Comparison of ENCODE assay signal across 25 cellular contexts in genomic region chr7:155488483-155489127, GRCh38. TPM values are rescaled to one million over a fixed set of nuclear protein-coding genes. Genes with fewer than 3 reads are reported as not detected.
DNase-seq lines count a peak whose midpoint lies in the region; ATAC-seq lines count a peak whose summit lies in the region.
"Had no signal": no experiment of that assay in that cellular context is flagged by ENCODE, and none has a peak within 500 bp of the region (broad histone marks: within the 10 kb centered on the region; RNA-seq: fewer than 3 reads in every experiment).

No MANE protein-coding gene starts in this region.

- peaks cover 4% of the 10 kb centered on the region for H3K9me3 Mint-ChIP-seq in activated CD4-positive, alpha-beta T cell treated with anti-CD3 and anti-CD28 coated beads, Interleukin-2, amount 10 ng/mL, durations not matched to agents 24 days and 14 days
- H3K9me3 Mint-ChIP-seq: CD8-positive, alpha-beta memory T cell had no signal

- H3K27me3 Mint-ChIP-seq in activated CD4-positive, alpha-beta T cell treated with anti-CD3 and anti-CD28 coated beads, Interleukin-2, amount 10 ng/mL, durations not matched to agents 24 days and 14 days: peaks cover 27% of the 10 kb centered on the region
- H3K27me3 Mint-ChIP-seq in T-helper 17 cell: peaks cover 40% of the 10 kb centered on the region

- WGBS in neuronal stem cell (ENCODE audit: extremely low coverage in 2 of 2, insufficient read length in 2 of 2, insufficient replicate concordance in 1 of 2), 2 donors: no CpG with 5 or more reads among the region's 9 CpGs

- peak overlapping the region; percentile 85 for H2AK5ac ChIP-seq in neuronal stem cell (ENCODE audit: low read depth, low read length)

- no peak overlapping the region for H2BK12ac ChIP-seq in neuronal stem cell (ENCODE audit: low read length)

- H4K91ac ChIP-seq in neuronal stem cell (ENCODE audit: low read depth, low read length, poor library complexity): no peak overlapping the region

- peaks cover 0 to 10% of the 10 kb centered on the region in 2 donors for H3K36me3 ChIP-seq in neuronal stem cell (replicated peaks in 1 of 2; ENCODE audit: control insufficient read depth in 2 of 2, insufficient read depth in 2 of 2, low read length in 2 of 2)
- H3K36me3 ChIP-seq: MG63 had no signal

- H3K9ac ChIP-seq in neuronal stem cell (ENCODE audit: low read depth, low read length, poor library complexity): no peak overlapping the region
- H3K9ac ChIP-seq: SK-N-SH had no signal

- H3K23ac ChIP-seq in neuronal stem cell (ENCODE audit: low read depth, low read length, poor library complexity): no peak overlapping the region

- no peak overlapping the region for H2BK120ac ChIP-seq in neuronal stem cell (ENCODE audit: low read depth, low read length)

- H3K9me3 ChIP-seq in T-helper 17 cell (ENCODE audit: control insufficient read depth, low read length, poor library complexity, severe bottlenecking): no peaks in the 10 kb centered on the region
- H3K9me3 ChIP-seq in neuronal stem cell (replicated peaks in 1 of 2; ENCODE audit: control insufficient read depth in 2 of 2, insufficient read depth in 1 of 2, low read depth in 1 of 2, low read length in 2 of 2): no peaks in the 10 kb centered on the region
- H3K9me3 ChIP-seq: MG63, SK-N-SH had no signal

- no peak overlapping the region for H3K4me3 Mint-ChIP-seq in activated CD4-positive, alpha-beta T cell treated with anti-CD3 and anti-CD28 coated beads, Interleukin-2, amount 10 ng/mL, durations not matched to agents 24 days and 14 days
- H3K4me3 Mint-ChIP-seq in T-helper 17 cell: no peak overlapping the region

- H3K79me1 ChIP-seq in neuronal stem cell (ENCODE audit: low read depth, low read length): no peaks in the 10 kb centered on the region

- peak overlapping the region; percentile 72 for H2BK15ac ChIP-seq in neuronal stem cell (ENCODE audit: low read length)

- peaks cover 1% of the 10 kb centered on the region for H3K36me3 Mint-ChIP-seq in activated CD4-positive, alpha-beta T cell treated with anti-CD3 and anti-CD28 coated beads, Interleukin-2, amount 10 ng/mL, durations not matched to agents 24 days and 14 days (ENCODE audit: low read depth)
- H3K36me3 Mint-ChIP-seq in T-helper 17 cell (ENCODE audit: low read depth): peaks cover 6% of the 10 kb centered on the region

- H3K27me3 ChIP-seq in neuronal stem cell (ENCODE audit: control insufficient read depth in 3 of 3, insufficient read depth in 3 of 3, low read depth in 1 of 3, low read length in 3 of 3): peaks cover 0 to 22% (median 0%) of the 10 kb centered on the region in 3 experiments
- H3K27me3 ChIP-seq: MG63 had no signal

- ATAC-seq in T-helper 17 cell (no peak), GM18867 (IDR thresholded peaks at IDR 0.05; ENCODE audit: unreplicated experiment) (no peak)
- ATAC-seq: Panc1 had no signal

- H3K14ac ChIP-seq in neuronal stem cell (ENCODE audit: low read length): no peak overlapping the region

- H2BK5ac ChIP-seq in neuronal stem cell (ENCODE audit: low read length): peak overlapping the region; percentile 5

- peak overlapping the region; percentile 35 for H3K18ac ChIP-seq in neuronal stem cell (ENCODE audit: low read length)

- H3K4me1 ChIP-seq in neuronal stem cell (ENCODE audit: control insufficient read depth in 2 of 2, insufficient read depth in 1 of 2, low read depth in 1 of 2, low read length in 2 of 2): peaks cover 22 to 43% of the 10 kb centered on the region in 2 donors

- peak; percentile 46 for DNase-seq in activated CD4-positive, alpha-beta T cell treated with anti-CD3 and anti-CD28 coated beads, Interleukin-2, amount 10 ng/mL, durations not matched to agents 24 days and 14 days
- no peak for DNase-seq in activated CD4-positive, alpha-beta T cell treated with anti-CD3 and anti-CD28 coated beads for 4 hours
- DNase-seq in T-helper 17 cell: no peak
- DNase-seq in neuronal stem cell (ENCODE audit: low spot score): no peak
- no peak for DNase-seq in NCI-H146 (lab: John Stamatoyannopoulos, UW)
- DNase-seq in DMS 273 treated with DMSO at 0.1 percent for 48 hours (lab: John Stamatoyannopoulos, UW): no peak
- DNase-seq in NCI-H510A (lab: John Stamatoyannopoulos, UW): no peak
- DNase-seq: ACHN; CD8-positive, alpha-beta memory T cell; GOT3; HCEC 1CT; MG63; NCI-H1048; NCI-H1417 treated with DMSO at 0.1 percent for 48 hours; NCI-H2029; NCI-H345; NCI-H524 treated with DMSO at 0.1 percent for 48 hours; NCI-H82; SIG-M5; SK-N-SH had no signal

- H3K4me2 ChIP-seq in neuronal stem cell (ENCODE audit: insufficient read depth, low read length, poor library complexity, severe bottlenecking): no peak overlapping the region
- H3K4me2 ChIP-seq: SK-N-SH had no signal

- peak overlapping the region; percentile 23 for H3K4ac ChIP-seq in neuronal stem cell (ENCODE audit: low read length)

- no peak overlapping the region for H3K27ac Mint-ChIP-seq in activated CD4-positive, alpha-beta T cell treated with anti-CD3 and anti-CD28 coated beads, Interleukin-2, amount 10 ng/mL, durations not matched to agents 24 days and 14 days
- H3K27ac Mint-ChIP-seq in T-helper 17 cell: peak overlapping the region; percentile 59

- intact Hi-C loops in activated CD4-positive, alpha-beta T cell treated with anti-CD3 and anti-CD28 coated beads, Interleukin-2, amount 10 ng/mL, durations not matched to agents 24 days and 14 days (cut with micrococcal nuclease): no loop called here

- H3K4me3 ChIP-seq in neuronal stem cell (ENCODE audit: low read length in 2 of 2): no peak overlapping the region
- H3K4me3 ChIP-seq: MG63 had no signal

- H3K27ac ChIP-seq in neuronal stem cell (replicated peaks; ENCODE audit: low read length): no peak overlapping the region
- H3K27ac ChIP-seq: 22Rv1, C4-2B had no signal

- no peak overlapping the region for H2AFZ ChIP-seq in neuronal stem cell (ENCODE audit: low read length)

- H3K4me1 Mint-ChIP-seq in activated CD4-positive, alpha-beta T cell treated with anti-CD3 and anti-CD28 coated beads, Interleukin-2, amount 10 ng/mL, durations not matched to agents 24 days and 14 days: peaks cover 16% of the 10 kb centered on the region
- H3K4me1 Mint-ChIP-seq in T-helper 17 cell: peaks cover 9% of the 10 kb centered on the region

- no peak overlapping the region for H4K8ac ChIP-seq in neuronal stem cell (ENCODE audit: low read depth, low read length)

RNA-seq across cellular contexts. Expression of gene EN2, which starts 30.7 kb away (rescaled TPM):
- total RNA-seq in activated CD4-positive, alpha-beta T cell treated with anti-CD3 and anti-CD28 coated beads, Interleukin-2, amount 10 ng/mL, durations not matched to agents 24 days and 14 days: not detected in 2 replicates
- not detected for total RNA-seq in T-helper 17 cell
- not detected for polyA plus RNA-seq in neuronal stem cell (2013, experiment 1 of 2)
- not detected for polyA plus RNA-seq in neuronal stem cell (2013, experiment 2 of 2)
- total RNA-seq: CD8-positive, alpha-beta memory T cell had no signal
- polyA plus RNA-seq: CD8-positive, alpha-beta memory T cell had no signal

RNA-seq across cellular contexts. Expression of gene CNPY1, which starts 57.8 kb away (rescaled TPM):
- not detected in 2 replicates for total RNA-seq in activated CD4-positive, alpha-beta T cell treated with anti-CD3 and anti-CD28 coated beads, Interleukin-2, amount 10 ng/mL, durations not matched to agents 24 days and 14 days
- not detected for total RNA-seq in T-helper 17 cell
- not detected for polyA plus RNA-seq in neuronal stem cell (2013, experiment 1 of 2)
- polyA plus RNA-seq in neuronal stem cell (2013, experiment 2 of 2): not detected
- total RNA-seq: CD8-positive, alpha-beta memory T cell; LHCN-M2 had no signal
- polyA plus RNA-seq: CD8-positive, alpha-beta memory T cell; SK-N-SH had no signal
